ENCODE assay signal across 1 cellular context in the genomic region with DNA sequence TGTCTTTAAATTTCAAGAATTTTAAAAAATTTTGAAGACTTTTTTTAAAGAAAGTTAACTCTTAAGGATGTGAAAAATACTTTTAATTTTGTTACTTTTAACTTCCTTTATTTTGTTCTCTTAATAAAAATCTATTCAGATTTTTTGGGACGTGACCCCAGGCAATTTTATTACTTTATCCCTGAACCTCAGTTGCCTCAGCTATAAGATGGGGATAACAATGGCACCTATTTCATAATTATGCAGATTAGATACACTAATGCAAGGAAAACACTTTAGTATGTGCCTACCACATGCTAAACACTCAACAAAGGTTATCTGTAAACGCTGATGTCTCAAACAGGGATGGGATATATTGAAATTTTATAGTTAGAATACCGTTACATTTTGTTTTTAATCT.
A peak's percentile ranks its signal among the peaks of the same experiment; 100 is the strongest.
TF ChIP-seq lines count a peak whose summit lies in the region.

No MANE protein-coding gene starts in this region.

TF ChIP-seq in A549, 52 proteins besides CTCF, POLR2A, EP300 and RAD21 (continued from another document):
- TF ChIP-seq, protein P1, sequence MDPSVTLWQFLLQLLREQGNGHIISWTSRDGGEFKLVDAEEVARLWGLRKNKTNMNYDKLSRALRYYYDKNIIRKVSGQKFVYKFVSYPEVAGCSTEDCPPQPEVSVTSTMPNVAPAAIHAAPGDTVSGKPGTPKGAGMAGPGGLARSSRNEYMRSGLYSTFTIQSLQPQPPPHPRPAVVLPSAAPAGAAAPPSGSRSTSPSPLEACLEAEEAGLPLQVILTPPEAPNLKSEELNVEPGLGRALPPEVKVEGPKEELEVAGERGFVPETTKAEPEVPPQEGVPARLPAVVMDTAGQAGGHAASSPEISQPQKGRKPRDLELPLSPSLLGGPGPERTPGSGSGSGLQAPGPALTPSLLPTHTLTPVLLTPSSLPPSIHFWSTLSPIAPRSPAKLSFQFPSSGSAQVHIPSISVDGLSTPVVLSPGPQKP (IDR thresholded peaks at IDR 0.05; ENCODE audit: low read depth, low read length): no peak
- TF ChIP-seq, protein P2, sequence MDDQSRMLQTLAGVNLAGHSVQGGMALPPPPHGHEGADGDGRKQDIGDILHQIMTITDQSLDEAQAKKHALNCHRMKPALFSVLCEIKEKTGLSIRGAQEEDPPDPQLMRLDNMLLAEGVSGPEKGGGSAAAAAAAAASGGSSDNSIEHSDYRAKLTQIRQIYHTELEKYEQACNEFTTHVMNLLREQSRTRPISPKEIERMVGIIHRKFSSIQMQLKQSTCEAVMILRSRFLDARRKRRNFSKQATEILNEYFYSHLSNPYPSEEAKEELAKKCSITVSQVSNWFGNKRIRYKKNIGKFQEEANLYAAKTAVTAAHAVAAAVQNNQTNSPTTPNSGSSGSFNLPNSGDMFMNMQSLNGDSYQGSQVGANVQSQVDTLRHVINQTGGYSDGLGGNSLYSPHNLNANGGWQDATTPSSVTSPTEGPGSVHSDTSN (IDR thresholded peaks at IDR 0.05): no peak
- peak; percentile 69 for TF ChIP-seq HDAC2 (IDR thresholded peaks at IDR 0.05)
- TF ChIP-seq KDM5A (IDR thresholded peaks at IDR 0.05): no peak
- no peak for TF ChIP-seq POLR2AphosphoS2 (conservative IDR thresholded peaks at IDR 0.05; ENCODE audit: low read length)
- TF ChIP-seq NPAS2 (CRISPR knock-in tag; IDR thresholded peaks at IDR 0.05; ENCODE audit: borderline replicate concordance): no peak
- TF ChIP-seq, protein P3, sequence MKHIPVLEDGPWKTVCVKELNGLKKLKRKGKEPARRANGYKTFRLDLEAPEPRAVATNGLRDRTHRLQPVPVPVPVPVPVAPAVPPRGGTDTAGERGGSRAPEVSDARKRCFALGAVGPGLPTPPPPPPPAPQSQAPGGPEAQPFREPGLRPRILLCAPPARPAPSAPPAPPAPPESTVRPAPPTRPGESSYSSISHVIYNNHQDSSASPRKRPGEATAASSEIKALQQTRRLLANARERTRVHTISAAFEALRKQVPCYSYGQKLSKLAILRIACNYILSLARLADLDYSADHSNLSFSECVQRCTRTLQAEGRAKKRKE (CRISPR knock-in tag; IDR thresholded peaks at IDR 0.05; ENCODE audit: low read depth): no peak; the same call in 1 of the 2 replicates
- TF ChIP-seq CHD4 (IDR thresholded peaks at IDR 0.05; ENCODE audit: borderline replicate concordance): peak; percentile 54; the same call in 1 of the 2 replicates
- no peak for TF ChIP-seq ZFP36 (IDR thresholded peaks at IDR 0.05; ENCODE audit: borderline replicate concordance, partially characterized antibody)
- no peak for TF ChIP-seq CHD2 (IDR thresholded peaks at IDR 0.05; ENCODE audit: low read length, partially characterized antibody)
- TF ChIP-seq RFX5 (IDR thresholded peaks at IDR 0.05): no peak
- TF ChIP-seq PHF8 (IDR thresholded peaks at IDR 0.05; ENCODE audit: borderline replicate concordance, low read depth): no peak
- TF ChIP-seq, protein P4, sequence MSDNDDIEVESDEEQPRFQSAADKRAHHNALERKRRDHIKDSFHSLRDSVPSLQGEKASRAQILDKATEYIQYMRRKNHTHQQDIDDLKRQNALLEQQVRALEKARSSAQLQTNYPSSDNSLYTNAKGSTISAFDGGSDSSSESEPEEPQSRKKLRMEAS (IDR thresholded peaks at IDR 0.05): no peak
- TF ChIP-seq CBX2 (IDR thresholded peaks at IDR 0.05; ENCODE audit: borderline replicate concordance, low read depth): no peak
- TF ChIP-seq ZSCAN20 (CRISPR knock-in tag; IDR thresholded peaks at IDR 0.05): peak; percentile 89; the same call in 1 of the 2 replicates
- no peak for TF ChIP-seq JUN (IDR thresholded peaks at IDR 0.05)
- no peak for TF ChIP-seq JUNB (IDR thresholded peaks at IDR 0.05)
- no peak for TF ChIP-seq MAFK (IDR thresholded peaks at IDR 0.05; ENCODE audit: partially characterized antibody)
- peak; percentile 66; the same call in 1 of the 2 replicates for TF ChIP-seq EHF (CRISPR knock-in tag; IDR thresholded peaks at IDR 0.05)
- TF ChIP-seq HEYL (CRISPR knock-in tag; IDR thresholded peaks at IDR 0.05): peak; percentile 85
- TF ChIP-seq RARB (CRISPR knock-in tag; IDR thresholded peaks at IDR 0.05): no peak
- TF ChIP-seq SMC3 (IDR thresholded peaks at IDR 0.05): no peak
- TF ChIP-seq ESRRA (IDR thresholded peaks at IDR 0.05; ENCODE audit: borderline replicate concordance, low read length): no peak
- TF ChIP-seq, protein P5, sequence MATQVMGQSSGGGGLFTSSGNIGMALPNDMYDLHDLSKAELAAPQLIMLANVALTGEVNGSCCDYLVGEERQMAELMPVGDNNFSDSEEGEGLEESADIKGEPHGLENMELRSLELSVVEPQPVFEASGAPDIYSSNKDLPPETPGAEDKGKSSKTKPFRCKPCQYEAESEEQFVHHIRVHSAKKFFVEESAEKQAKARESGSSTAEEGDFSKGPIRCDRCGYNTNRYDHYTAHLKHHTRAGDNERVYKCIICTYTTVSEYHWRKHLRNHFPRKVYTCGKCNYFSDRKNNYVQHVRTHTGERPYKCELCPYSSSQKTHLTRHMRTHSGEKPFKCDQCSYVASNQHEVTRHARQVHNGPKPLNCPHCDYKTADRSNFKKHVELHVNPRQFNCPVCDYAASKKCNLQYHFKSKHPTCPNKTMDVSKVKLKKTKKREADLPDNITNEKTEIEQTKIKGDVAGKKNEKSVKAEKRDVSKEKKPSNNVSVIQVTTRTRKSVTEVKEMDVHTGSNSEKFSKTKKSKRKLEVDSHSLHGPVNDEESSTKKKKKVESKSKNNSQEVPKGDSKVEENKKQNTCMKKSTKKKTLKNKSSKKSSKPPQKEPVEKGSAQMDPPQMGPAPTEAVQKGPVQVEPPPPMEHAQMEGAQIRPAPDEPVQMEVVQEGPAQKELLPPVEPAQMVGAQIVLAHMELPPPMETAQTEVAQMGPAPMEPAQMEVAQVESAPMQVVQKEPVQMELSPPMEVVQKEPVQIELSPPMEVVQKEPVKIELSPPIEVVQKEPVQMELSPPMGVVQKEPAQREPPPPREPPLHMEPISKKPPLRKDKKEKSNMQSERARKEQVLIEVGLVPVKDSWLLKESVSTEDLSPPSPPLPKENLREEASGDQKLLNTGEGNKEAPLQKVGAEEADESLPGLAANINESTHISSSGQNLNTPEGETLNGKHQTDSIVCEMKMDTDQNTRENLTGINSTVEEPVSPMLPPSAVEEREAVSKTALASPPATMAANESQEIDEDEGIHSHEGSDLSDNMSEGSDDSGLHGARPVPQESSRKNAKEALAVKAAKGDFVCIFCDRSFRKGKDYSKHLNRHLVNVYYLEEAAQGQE (IDR thresholded peaks at IDR 0.05): no peak
- TF ChIP-seq BHLHE40 (IDR thresholded peaks at IDR 0.05; ENCODE audit: low read depth, low read length): no peak
- TF ChIP-seq RCOR1 (IDR thresholded peaks at IDR 0.05; ENCODE audit: low read depth, low read length): no peak
- no peak for TF ChIP-seq EHMT2 (IDR thresholded peaks at IDR 0.05; ENCODE audit: low read depth)
- peak; percentile 55; the same call in 1 of the 2 replicates for TF ChIP-seq KDM1A (IDR thresholded peaks at IDR 0.05; ENCODE audit: low read depth)
